ENCODE assay signal across 8 cellular contexts in genomic region chr1:109980324-109981127, GRCh38. TPM values are rescaled to one million over a fixed set of nuclear protein-coding genes. Genes with fewer than 3 reads are reported as not detected.
A peak's percentile ranks its signal among the peaks of the same experiment; 100 is the strongest.
DNase-seq lines count a peak whose midpoint lies in the region; ATAC-seq and TF ChIP-seq lines count a peak whose summit lies in the region.

No MANE protein-coding gene starts in this region.

- TF ChIP-seq CTCF in Peyer's patch (IDR thresholded peaks at IDR 0.05) = peak in 4 of 6 experiments; percentile 39 to 80 (median 80)
- TF ChIP-seq CTCF in epithelial cell of proximal tubule (conservative IDR thresholded peaks at IDR 0.05; ENCODE audit: low read depth, low read length) = peak; percentile 91
- TF ChIP-seq CTCF in stomach (IDR thresholded peaks at IDR 0.05) = peak in 5 of 7 experiments; percentile 46 to 91 (median 66)

- H3K4me3 Mint-ChIP-seq in stimulated activated naive B cell treated with anti-CD40 and anti-IgM and Interleukin-4, amounts not matched to agents 10 μg/mL and 1 μg/mL and 100 μg/mL, for 72 hours = no peak overlapping the region

- H3K36me3 ChIP-seq in Peyer's patch (no peaks in the 10 kb centered on the region), stomach (no peaks in the 10 kb centered on the region)

- TF ChIP-seq EP300 in stomach (IDR thresholded peaks at IDR 0.05) = no peak

- H3K27ac Mint-ChIP-seq in stimulated activated naive B cell treated with anti-CD40 and anti-IgM and Interleukin-4, amounts not matched to agents 10 μg/mL and 1 μg/mL and 100 μg/mL, for 72 hours = no peak overlapping the region

- intact Hi-C loops in stomach (cut with DNase I; ENCODE audit: low total_unique reads) = loop anchor here (5.0 kb wide), 1 partner anchor 53 kb away; no protein-coding TSS in a partner anchor

- H3K27me3 ChIP-seq in Peyer's patch (no peaks in the 10 kb centered on the region), stomach (no peaks in the 10 kb centered on the region)

- TF ChIP-seq POLR2A in Peyer's patch (IDR thresholded peaks at IDR 0.05) (no peak), stomach (IDR thresholded peaks at IDR 0.05) (no peak)

- peaks cover 4 to 17% of the 10 kb centered on the region in 2 donors for H3K4me1 Mint-ChIP-seq in stimulated activated naive B cell treated with anti-CD40 and anti-IgM and Interleukin-4, amounts not matched to agents 10 μg/mL and 1 μg/mL and 100 μg/mL, for 72 hours

- peaks cover 0 to 4% (median 0%) of the 10 kb centered on the region in 4 donors for H3K9me3 ChIP-seq in Peyer's patch
- no peaks in the 10 kb centered on the region for H3K9me3 ChIP-seq in stomach

- peaks cover 0 to 3% of the 10 kb centered on the region in 2 donors for H3K36me3 Mint-ChIP-seq in stimulated activated naive B cell treated with anti-CD40 and anti-IgM and Interleukin-4, amounts not matched to agents 10 μg/mL and 1 μg/mL and 100 μg/mL, for 72 hours

- H3K9me3 Mint-ChIP-seq in stimulated activated naive B cell treated with anti-CD40 and anti-IgM and Interleukin-4, amounts not matched to agents 10 μg/mL and 1 μg/mL and 100 μg/mL, for 72 hours = no peaks in the 10 kb centered on the region

- H3K27ac ChIP-seq in Peyer's patch (peak overlapping the region in 1 of 4 donors; percentile 10), stomach (no peak overlapping the region)

- no peak overlapping the region for H3K4me3 ChIP-seq in Peyer's patch
- H3K4me3 ChIP-seq in epithelial cell of proximal tubule (ENCODE audit: low read depth, low read length) = no peak overlapping the region
- H3K4me3 ChIP-seq in stomach = no peak overlapping the region

- ATAC-seq in stimulated activated naive B cell treated with anti-CD40 and anti-IgM and Interleukin-4, amounts not matched to agents 10 μg/mL and 1 μg/mL and 100 μg/mL, for 72 hours (replicated peaks) = no peak
- no peak for ATAC-seq in HG02610 (IDR thresholded peaks at IDR 0.05; ENCODE audit: unreplicated experiment)

- DNase-seq in activated effector memory CD4-positive, alpha-beta T cell treated with anti-CD3 and anti-CD28 coated beads, Interleukin-2, amount 50 U/mL, for 16 hours = peak; percentile 67
- DNase-seq in activated effector memory CD4-positive, alpha-beta T cell treated with Interleukin-2 at 50 U/mL for 16 hours = no peak
- DNase-seq in Peyer's patch (peak in 2 of 3 donors; percentile 72 to 77), epithelial cell of proximal tubule (ENCODE audit: low read depth) (no peak), stomach (peak; percentile 73), A172 (ENCODE audit: low spot score) (no peak)
- DNase-seq in stimulated activated naive B cell treated with anti-CD40 and anti-IgM and Interleukin-4, amounts not matched to agents 10 μg/mL and 1 μg/mL and 100 μg/mL, for 72 hours = no peak

- peaks cover 26 to 28% of the 10 kb centered on the region in 2 donors for H3K27me3 Mint-ChIP-seq in stimulated activated naive B cell treated with anti-CD40 and anti-IgM and Interleukin-4, amounts not matched to agents 10 μg/mL and 1 μg/mL and 100 μg/mL, for 72 hours

- 39 to 55% (median 52%) methylated on average over 8 of the region's 8 CpGs for WGBS in stomach, 5 donors

- H3K4me1 ChIP-seq in Peyer's patch (peaks cover 0 to 17% (median 2%) of the 10 kb centered on the region in 4 donors), stomach (peaks cover 26 to 48% (median 35%) of the 10 kb centered on the region in 4 donors)

RNA-seq across cellular contexts. Expression of gene AHCYL1, which starts 4.0 kb away (rescaled TPM):
- total RNA-seq in Peyer's patch (10 to 100 TPM; 51.2 to 96.4 (median 80.9) TPM), epithelial cell of proximal tubule (46.4 and 54.9 TPM in 2 replicates), stomach (10 to 100 TPM; 31.0 to 76.3 (median 73.4) TPM)
- polyA plus RNA-seq in stomach = 10 to 100 TPM; 33.9 to 58.4 (median 40.8) TPM
- total RNA-seq in A172 (2014; rRNA removed; shearing (Covaris generic)) = 36.6 and 37.6 TPM in 2 replicates

RNA-seq across cellular contexts. Expression of gene STRIP1, which starts 53.9 kb away (rescaled TPM):
- total RNA-seq in Peyer's patch (100 to 1,000 TPM in 2 of 4 donors, 10 to 100 TPM in 2; 25.6 to 117 (median 95.1) TPM), epithelial cell of proximal tubule (28.6 and 28.9 TPM in 2 replicates), stomach (100 to 1,000 TPM in 1 of 5 donors, 10 to 100 TPM in 4; 36.9 to 262 (median 59.3) TPM)
- 10 to 100 TPM in 1 of 3 donors, 1 to 10 TPM in 2; 6.7 to 10.6 (median 7.6) TPM for polyA plus RNA-seq in stomach
- 24.4 and 25.7 TPM in 2 replicates for total RNA-seq in A172 (2014; rRNA removed; shearing (Covaris generic))

Comparison
In these comparisons a context has a peak if more than half of its experiments do, and no peak if none do; other contexts are left out.
1. DNase-seq: peak in activated effector memory CD4-positive, alpha-beta T cell treated with anti-CD3 and anti-CD28 coated beads, Interleukin-2, amount 50 U/mL, for 16 hours (single experiment), Peyer's patch (2 of 3) and stomach (single experiment); none in activated effector memory CD4-positive, alpha-beta T cell treated with Interleukin-2 at 50 U/mL for 16 hours (single experiment), epithelial cell of proximal tubule (single experiment), stimulated activated naive B cell treated with anti-CD40 and anti-IgM and Interleukin-4, amounts not matched to agents 10 μg/mL and 1 μg/mL and 100 μg/mL, for 72 hours (single experiment) and A172 (single experiment).
2. Peak in every context shown above with its lines, with median percentiles within 50 percentile points of each other: CTCF ChIP-seq.